In genomic region chr3:32500880-32501784, GRCh38 we compare ENCODE assay signal across 8 cellular contexts. TPM values are rescaled to one million over a fixed set of nuclear protein-coding genes. Genes with fewer than 3 reads are reported as not detected.
DNase-seq lines count a peak whose midpoint lies in the region; ATAC-seq and TF ChIP-seq lines count a peak whose summit lies in the region.

No MANE protein-coding gene starts in this region.

- H3K36me3 Mint-ChIP-seq in activated CD4-positive, alpha-beta T cell treated with anti-CD3 and anti-CD28 coated beads, Interleukin-2, amount 10 ng/mL, durations not matched to agents 7 days and 5 days (ENCODE audit: low read depth) = peaks cover 19% of the 10 kb centered on the region
- peaks cover 9% of the 10 kb centered on the region for H3K36me3 Mint-ChIP-seq in activated naive CD8-positive, alpha-beta T cell treated with anti-CD3 and anti-CD28 coated beads for 36 hours

- CTCF ChIA-PET in activated CD4-positive, alpha-beta T cell treated with anti-CD3 and anti-CD28 coated beads, Interleukin-2, amount 10 ng/mL, durations not matched to agents 7 days and 5 days (lab: Charles Lee) = interaction anchor here (0.6 to 1.3 kb wide), 6 partner anchors 12 to 257 kb away, joined by 3 to 5 read pairs (median 4); no protein-coding TSS in a partner anchor

- no peaks in the 10 kb centered on the region for H3K36me3 ChIP-seq in tibial artery

- peaks cover 44% of the 10 kb centered on the region for H3K4me1 Mint-ChIP-seq in activated CD4-positive, alpha-beta T cell treated with anti-CD3 and anti-CD28 coated beads, Interleukin-2, amount 10 ng/mL, durations not matched to agents 7 days and 5 days
- peaks cover 32% of the 10 kb centered on the region for H3K4me1 Mint-ChIP-seq in activated naive CD8-positive, alpha-beta T cell treated with anti-CD3 and anti-CD28 coated beads for 36 hours

- no peak for TF ChIP-seq CTCF in tibial artery (IDR thresholded peaks at IDR 0.05)

- ATAC-seq in left lobe of liver = peak; percentile 35

- peaks cover 0 to 19% (median 8%) of the 10 kb centered on the region in 4 donors for H3K4me1 ChIP-seq in tibial artery

- DNase-seq in activated CD4-positive, alpha-beta T cell treated with anti-CD3 and anti-CD28 coated beads, Interleukin-2, amount 10 ng/mL, durations not matched to agents 7 days and 5 days = no peak
- DNase-seq in activated CD4-positive, alpha-beta T cell treated with anti-CD3 and anti-CD28 coated beads, Interleukin-2, amount 50 U/mL, for 48 hours = no peak
- no peak for DNase-seq in activated naive CD8-positive, alpha-beta T cell treated with anti-CD3 and anti-CD28 coated beads for 36 hours
- DNase-seq in left lobe of liver (ENCODE audit: low spot score) (peak; percentile 72), tibial artery (no peak), NCI-H69 (lab: John Stamatoyannopoulos, UW) (no peak), NCI-H2029 treated with DMSO at 0.1 percent for 48 hours (lab: John Stamatoyannopoulos, UW) (no peak)
- no peak for DNase-seq in stimulated activated CD4-positive, alpha-beta T cell treated with anti-CD3 and anti-CD28 coated beads, Interleukin-15, amount 100 ng/mL, for 24 hours

- H3K4me3 ChIP-seq in tibial artery = peak overlapping the region; percentile 95 to 99

- no peaks in the 10 kb centered on the region for H3K9me3 ChIP-seq in tibial artery

- no peaks in the 10 kb centered on the region for H3K27me3 ChIP-seq in tibial artery

- intact Hi-C loops in tibial artery (cut with DNase I; ENCODE audit: low total_unique reads) = loop anchor here (10.0 kb wide), 1 partner anchor 74 kb away; the partner anchor contains the start of gene DYNC1LI1

- no peaks in the 10 kb centered on the region for H3K27me3 Mint-ChIP-seq in activated CD4-positive, alpha-beta T cell treated with anti-CD3 and anti-CD28 coated beads, Interleukin-2, amount 10 ng/mL, durations not matched to agents 7 days and 5 days
- no peaks in the 10 kb centered on the region for H3K27me3 Mint-ChIP-seq in activated naive CD8-positive, alpha-beta T cell treated with anti-CD3 and anti-CD28 coated beads for 36 hours

- no peaks in the 10 kb centered on the region for H3K9me3 Mint-ChIP-seq in activated CD4-positive, alpha-beta T cell treated with anti-CD3 and anti-CD28 coated beads, Interleukin-2, amount 10 ng/mL, durations not matched to agents 7 days and 5 days
- H3K9me3 Mint-ChIP-seq in activated naive CD8-positive, alpha-beta T cell treated with anti-CD3 and anti-CD28 coated beads for 36 hours = no peaks in the 10 kb centered on the region

- POLR2A ChIA-PET in activated CD4-positive, alpha-beta T cell treated with anti-CD3 and anti-CD28 coated beads, Interleukin-2, amount 10 ng/mL, durations not matched to agents 7 days and 5 days (lab: Charles Lee) = interaction anchor here (0.5 kb wide), 1 partner anchor 21 kb away, joined by 3 read pairs; no protein-coding TSS in a partner anchor

- H3K27ac Mint-ChIP-seq in activated CD4-positive, alpha-beta T cell treated with anti-CD3 and anti-CD28 coated beads, Interleukin-2, amount 10 ng/mL, durations not matched to agents 7 days and 5 days = peak overlapping the region; percentile 91
- peak overlapping the region; percentile 74 for H3K27ac Mint-ChIP-seq in activated naive CD8-positive, alpha-beta T cell treated with anti-CD3 and anti-CD28 coated beads for 36 hours

- H3K4me3 Mint-ChIP-seq in activated CD4-positive, alpha-beta T cell treated with anti-CD3 and anti-CD28 coated beads, Interleukin-2, amount 10 ng/mL, durations not matched to agents 7 days and 5 days = peak overlapping the region; percentile 95
- H3K4me3 Mint-ChIP-seq in activated naive CD8-positive, alpha-beta T cell treated with anti-CD3 and anti-CD28 coated beads for 36 hours = peak overlapping the region; percentile 98

- H3K27ac ChIP-seq in tibial artery = peak overlapping the region; percentile 93 to 99

RNA-seq across cellular contexts. Expression of gene CMTM6, which starts 1.5 kb away (rescaled TPM):
- 10 to 100 TPM; 55.2 to 57.1 TPM for total RNA-seq in activated CD4-positive, alpha-beta T cell treated with anti-CD3 and anti-CD28 coated beads, Interleukin-2, amount 10 ng/mL, durations not matched to agents 7 days and 5 days
- 10 to 100 TPM; 51.5 to 52.7 TPM for total RNA-seq in activated naive CD8-positive, alpha-beta T cell treated with anti-CD3 and anti-CD28 coated beads for 36 hours
- 46.5 TPM for total RNA-seq in left lobe of liver
